2 cellular contexts compared by ENCODE assay signal in the genomic region with DNA sequence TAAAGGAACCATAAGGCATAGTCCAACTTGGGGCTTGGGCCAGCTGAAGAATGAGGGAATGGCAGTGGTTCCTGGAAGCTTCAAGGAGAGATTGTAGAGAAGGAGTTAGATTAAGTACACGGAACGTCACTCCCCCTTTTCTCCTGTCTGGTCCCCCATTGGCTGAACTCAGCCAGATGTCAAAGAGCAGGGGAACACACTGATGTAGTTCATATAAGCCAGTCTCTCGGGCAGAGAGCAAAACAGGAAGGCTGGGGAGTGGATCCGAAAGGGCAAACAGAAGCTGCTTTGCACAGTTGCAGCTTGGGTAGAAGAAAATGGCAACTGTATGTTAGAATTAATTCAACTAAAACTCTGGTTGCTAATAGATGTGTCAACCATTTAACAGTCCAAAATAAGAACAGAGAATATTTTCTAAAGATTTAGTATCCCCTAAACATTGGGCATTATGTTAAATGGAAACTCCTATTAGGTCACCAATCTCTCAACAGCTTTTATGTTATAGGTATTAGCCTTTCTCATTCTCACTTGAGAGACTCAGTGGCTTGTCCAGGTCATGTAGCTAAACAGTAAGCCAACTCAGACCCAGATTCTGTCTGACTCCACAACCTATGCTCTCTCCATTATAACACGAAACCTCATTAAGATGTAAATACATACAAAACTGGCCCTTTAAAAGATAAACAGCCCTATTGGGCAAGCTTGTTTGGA.
TF ChIP-seq lines count a peak whose summit lies in the region.

No MANE protein-coding gene starts in this region.

TF ChIP-seq in liver, 16 proteins besides CTCF, POLR2A, EP300 and RAD21:
- TF ChIP-seq, protein P1, sequence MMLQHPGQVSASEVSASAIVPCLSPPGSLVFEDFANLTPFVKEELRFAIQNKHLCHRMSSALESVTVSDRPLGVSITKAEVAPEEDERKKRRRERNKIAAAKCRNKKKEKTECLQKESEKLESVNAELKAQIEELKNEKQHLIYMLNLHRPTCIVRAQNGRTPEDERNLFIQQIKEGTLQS (IDR thresholded peaks at IDR 0.05), result no peak
- TF ChIP-seq HNF4A (conservative IDR thresholded peaks at IDR 0.05) (peak in 1 of 2 donors; percentile 16), JUND (IDR thresholded peaks at IDR 0.05) (no peak), MAX (IDR thresholded peaks at IDR 0.05) (no peak), NR2F2 (IDR thresholded peaks at IDR 0.05) (no peak), HNF4G (IDR thresholded peaks at IDR 0.05) (no peak), EGR1 (IDR thresholded peaks at IDR 0.05; ENCODE audit: low read depth in 2 of 2) (no peak), RXRA (IDR thresholded peaks at IDR 0.05) (no peak), SP1 (IDR thresholded peaks at IDR 0.05) (no peak), GABPA (IDR thresholded peaks at IDR 0.05 in 1 of 2, conservative IDR thresholded peaks at IDR 0.05 in 1 of 2) (no peak), FOXA1 (IDR thresholded peaks at IDR 0.05) (no peak), TAF1 (conservative IDR thresholded peaks at IDR 0.05) (no peak), FOXA2 (IDR thresholded peaks at IDR 0.05) (peak; percentile 29), YY1 (IDR thresholded peaks at IDR 0.05) (no peak)
- TF ChIP-seq, protein P2, sequence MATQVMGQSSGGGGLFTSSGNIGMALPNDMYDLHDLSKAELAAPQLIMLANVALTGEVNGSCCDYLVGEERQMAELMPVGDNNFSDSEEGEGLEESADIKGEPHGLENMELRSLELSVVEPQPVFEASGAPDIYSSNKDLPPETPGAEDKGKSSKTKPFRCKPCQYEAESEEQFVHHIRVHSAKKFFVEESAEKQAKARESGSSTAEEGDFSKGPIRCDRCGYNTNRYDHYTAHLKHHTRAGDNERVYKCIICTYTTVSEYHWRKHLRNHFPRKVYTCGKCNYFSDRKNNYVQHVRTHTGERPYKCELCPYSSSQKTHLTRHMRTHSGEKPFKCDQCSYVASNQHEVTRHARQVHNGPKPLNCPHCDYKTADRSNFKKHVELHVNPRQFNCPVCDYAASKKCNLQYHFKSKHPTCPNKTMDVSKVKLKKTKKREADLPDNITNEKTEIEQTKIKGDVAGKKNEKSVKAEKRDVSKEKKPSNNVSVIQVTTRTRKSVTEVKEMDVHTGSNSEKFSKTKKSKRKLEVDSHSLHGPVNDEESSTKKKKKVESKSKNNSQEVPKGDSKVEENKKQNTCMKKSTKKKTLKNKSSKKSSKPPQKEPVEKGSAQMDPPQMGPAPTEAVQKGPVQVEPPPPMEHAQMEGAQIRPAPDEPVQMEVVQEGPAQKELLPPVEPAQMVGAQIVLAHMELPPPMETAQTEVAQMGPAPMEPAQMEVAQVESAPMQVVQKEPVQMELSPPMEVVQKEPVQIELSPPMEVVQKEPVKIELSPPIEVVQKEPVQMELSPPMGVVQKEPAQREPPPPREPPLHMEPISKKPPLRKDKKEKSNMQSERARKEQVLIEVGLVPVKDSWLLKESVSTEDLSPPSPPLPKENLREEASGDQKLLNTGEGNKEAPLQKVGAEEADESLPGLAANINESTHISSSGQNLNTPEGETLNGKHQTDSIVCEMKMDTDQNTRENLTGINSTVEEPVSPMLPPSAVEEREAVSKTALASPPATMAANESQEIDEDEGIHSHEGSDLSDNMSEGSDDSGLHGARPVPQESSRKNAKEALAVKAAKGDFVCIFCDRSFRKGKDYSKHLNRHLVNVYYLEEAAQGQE (IDR thresholded peaks at IDR 0.05), result no peak
- TF ChIP-seq, protein P3, sequence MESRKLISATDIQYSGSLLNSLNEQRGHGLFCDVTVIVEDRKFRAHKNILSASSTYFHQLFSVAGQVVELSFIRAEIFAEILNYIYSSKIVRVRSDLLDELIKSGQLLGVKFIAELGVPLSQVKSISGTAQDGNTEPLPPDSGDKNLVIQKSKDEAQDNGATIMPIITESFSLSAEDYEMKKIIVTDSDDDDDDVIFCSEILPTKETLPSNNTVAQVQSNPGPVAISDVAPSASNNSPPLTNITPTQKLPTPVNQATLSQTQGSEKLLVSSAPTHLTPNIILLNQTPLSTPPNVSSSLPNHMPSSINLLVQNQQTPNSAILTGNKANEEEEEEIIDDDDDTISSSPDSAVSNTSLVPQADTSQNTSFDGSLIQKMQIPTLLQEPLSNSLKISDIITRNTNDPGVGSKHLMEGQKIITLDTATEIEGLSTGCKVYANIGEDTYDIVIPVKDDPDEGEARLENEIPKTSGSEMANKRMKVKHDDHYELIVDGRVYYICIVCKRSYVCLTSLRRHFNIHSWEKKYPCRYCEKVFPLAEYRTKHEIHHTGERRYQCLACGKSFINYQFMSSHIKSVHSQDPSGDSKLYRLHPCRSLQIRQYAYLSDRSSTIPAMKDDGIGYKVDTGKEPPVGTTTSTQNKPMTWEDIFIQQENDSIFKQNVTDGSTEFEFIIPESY (IDR thresholded peaks at IDR 0.05), result no peak

TF ChIP-seq in HepG2, 621 proteins besides CTCF, POLR2A, EP300 and RAD21:
- no peak for TF ChIP-seq BRD4 (CRISPR knock-in tag; IDR thresholded peaks at IDR 0.05)
- TF ChIP-seq KDM5A (IDR thresholded peaks at IDR 0.05; ENCODE audit: borderline replicate concordance, low read length), result no peak
- TF ChIP-seq MED8 (CRISPR knock-in tag; IDR thresholded peaks at IDR 0.05; ENCODE audit: insufficient replicate concordance), result no peak
- TF ChIP-seq, protein P4, sequence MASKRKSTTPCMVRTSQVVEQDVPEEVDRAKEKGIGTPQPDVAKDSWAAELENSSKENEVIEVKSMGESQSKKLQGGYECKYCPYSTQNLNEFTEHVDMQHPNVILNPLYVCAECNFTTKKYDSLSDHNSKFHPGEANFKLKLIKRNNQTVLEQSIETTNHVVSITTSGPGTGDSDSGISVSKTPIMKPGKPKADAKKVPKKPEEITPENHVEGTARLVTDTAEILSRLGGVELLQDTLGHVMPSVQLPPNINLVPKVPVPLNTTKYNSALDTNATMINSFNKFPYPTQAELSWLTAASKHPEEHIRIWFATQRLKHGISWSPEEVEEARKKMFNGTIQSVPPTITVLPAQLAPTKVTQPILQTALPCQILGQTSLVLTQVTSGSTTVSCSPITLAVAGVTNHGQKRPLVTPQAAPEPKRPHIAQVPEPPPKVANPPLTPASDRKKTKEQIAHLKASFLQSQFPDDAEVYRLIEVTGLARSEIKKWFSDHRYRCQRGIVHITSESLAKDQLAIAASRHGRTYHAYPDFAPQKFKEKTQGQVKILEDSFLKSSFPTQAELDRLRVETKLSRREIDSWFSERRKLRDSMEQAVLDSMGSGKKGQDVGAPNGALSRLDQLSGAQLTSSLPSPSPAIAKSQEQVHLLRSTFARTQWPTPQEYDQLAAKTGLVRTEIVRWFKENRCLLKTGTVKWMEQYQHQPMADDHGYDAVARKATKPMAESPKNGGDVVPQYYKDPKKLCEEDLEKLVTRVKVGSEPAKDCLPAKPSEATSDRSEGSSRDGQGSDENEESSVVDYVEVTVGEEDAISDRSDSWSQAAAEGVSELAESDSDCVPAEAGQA (IDR thresholded peaks at IDR 0.05; ENCODE audit: low read depth), result no peak
- TF ChIP-seq, protein P4 (CRISPR knock-in tag; IDR thresholded peaks at IDR 0.05; ENCODE audit: borderline replicate concordance), result no peak
- TF ChIP-seq SIN3B (IDR thresholded peaks at IDR 0.05; ENCODE audit: low read length), result no peak
- TF ChIP-seq ZNF850 (CRISPR knock-in tag; conservative IDR thresholded peaks at IDR 0.05), result no peak
